8 cellular contexts compared by ENCODE assay signal in the genomic region with DNA sequence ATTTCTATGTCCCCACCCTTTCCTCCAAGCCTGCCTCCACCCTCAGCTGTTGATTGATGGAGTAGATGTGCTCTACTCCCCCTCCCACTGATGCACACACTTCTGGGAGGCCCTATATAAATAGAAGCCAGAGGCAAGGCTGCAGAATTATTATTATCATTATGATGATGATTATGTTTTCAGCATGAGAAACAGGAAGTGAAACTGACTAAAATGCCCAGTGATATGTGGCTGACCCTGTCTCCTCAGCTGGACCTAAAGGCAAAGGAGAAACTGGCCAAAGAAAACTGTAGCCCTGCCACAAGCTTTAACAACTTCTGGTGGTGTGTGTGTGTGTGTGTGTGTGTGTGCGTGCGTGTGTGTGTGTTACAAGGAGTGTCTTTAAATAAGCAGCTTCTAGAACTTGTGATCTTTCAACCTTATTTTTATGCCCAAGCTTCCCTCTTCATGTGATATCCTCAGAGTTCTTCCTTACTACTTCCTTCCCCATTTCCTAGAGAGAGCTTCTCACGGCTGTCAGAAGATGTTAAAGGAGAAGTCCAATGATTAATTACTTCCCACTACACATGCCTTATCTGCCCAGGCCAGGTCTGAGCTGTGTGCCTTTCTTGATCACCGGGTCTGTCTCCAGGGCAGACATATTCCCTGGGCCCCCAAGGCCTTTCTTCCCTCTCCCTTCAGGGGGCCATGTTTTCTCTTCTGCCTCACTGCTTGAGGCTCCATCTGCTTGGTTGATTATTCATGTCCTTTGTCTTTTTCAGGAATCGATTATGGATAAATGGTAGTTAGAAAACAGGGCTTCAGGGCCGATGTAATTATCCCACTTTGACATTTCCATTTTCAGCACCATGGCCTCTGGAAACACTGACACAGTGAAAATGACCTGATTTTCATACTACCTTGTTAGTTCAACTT. TPM values are rescaled to one million over a fixed set of nuclear protein-coding genes. Genes with fewer than 3 reads are reported as not detected.
DNase-seq lines count a peak whose midpoint lies in the region; ATAC-seq and TF ChIP-seq lines count a peak whose summit lies in the region.

No MANE protein-coding gene starts in this region.

- no peaks in the 10 kb centered on the region for H3K36me3 Mint-ChIP-seq in activated T-helper 2 cell treated with anti-CD3 and anti-CD28 coated beads, Interferon-gamma antibody, Interleukin-2, Interleukin-4, amounts not matched to agents 10 μg/mL and 5 μg/mL and 100 μg/mL, durations not matched to agents 14 hours and 24 hours and 36 hours (ENCODE audit: low read depth)

- no peaks in the 10 kb centered on the region for H4K20me1 ChIP-seq in osteoblast (ENCODE audit: insufficient read depth, low read length)

- H3K4me3 Mint-ChIP-seq in activated T-helper 2 cell treated with anti-CD3 and anti-CD28 coated beads, Interferon-gamma antibody, Interleukin-2, Interleukin-4, amounts not matched to agents 10 μg/mL and 5 μg/mL and 100 μg/mL, durations not matched to agents 14 hours and 24 hours and 36 hours (ENCODE audit: low read depth): no peak overlapping the region

- TF ChIP-seq CTCF in GM12865 (IDR thresholded peaks at IDR 0.05; ENCODE audit: insufficient read depth, low read depth, low read length, missing control alignments) (no peak), osteoblast (IDR thresholded peaks at IDR 0.05; ENCODE audit: extremely low read depth, low read depth, low read length) (no peak)

- peak overlapping the region; percentile 30 for H3K4me2 ChIP-seq in osteoblast (ENCODE audit: insufficient read depth, low read length)

- ATAC-seq in HG02973 (IDR thresholded peaks at IDR 0.05; ENCODE audit: unreplicated experiment): no peak

- H3K4me1 ChIP-seq in osteoblast (ENCODE audit: insufficient read depth, low read length): peaks cover 33% of the 10 kb centered on the region

- no peaks in the 10 kb centered on the region for H3K36me3 ChIP-seq in osteoblast (ENCODE audit: insufficient read depth, low read length)

- peak; percentile 66 for DNase-seq in GM12865 (ENCODE audit: low read depth)
- peak; percentile 96 for DNase-seq in NCI-H69 (lab: John Stamatoyannopoulos, UW)
- peak; percentile 49 for DNase-seq in fibroblast of peridontal ligament (ENCODE audit: extremely low read depth)
- DNase-seq in osteoblast (ENCODE audit: insufficient read length, low spot score, missing footprints): peak; percentile 94
- DNase-seq in H4 (ENCODE audit: low spot score): no peak
- no peak for DNase-seq in activated T-helper 2 cell treated with anti-CD3 and anti-CD28 coated beads, Interferon-gamma antibody, Interleukin-2, Interleukin-4, amounts not matched to agents 10 μg/mL and 5 μg/mL and 100 μg/mL, durations not matched to agents 14 hours and 24 hours and 36 hours (ENCODE audit: low spot score)
- no peak for DNase-seq in COLO829 (ENCODE audit: low spot score)

- H3K4me3 ChIP-seq in GM12865 (ENCODE audit: low read depth, low read length) (no peak overlapping the region), osteoblast (ENCODE audit: insufficient read depth, low read length) (no peak overlapping the region)

- intact Hi-C loops in activated T-helper 2 cell treated with anti-CD3 and anti-CD28 coated beads, Interferon-gamma antibody, Interleukin-2, Interleukin-4, amounts not matched to agents 10 μg/mL and 5 μg/mL and 100 μg/mL, durations not matched to agents 14 hours and 24 hours and 36 hours (cut with micrococcal nuclease): no loop called here

- H3K27me3 Mint-ChIP-seq in activated T-helper 2 cell treated with anti-CD3 and anti-CD28 coated beads, Interferon-gamma antibody, Interleukin-2, Interleukin-4, amounts not matched to agents 10 μg/mL and 5 μg/mL and 100 μg/mL, durations not matched to agents 14 hours and 24 hours and 36 hours (ENCODE audit: low read depth): peaks cover 4% of the 10 kb centered on the region

- no peaks in the 10 kb centered on the region for H3K9me3 Mint-ChIP-seq in activated T-helper 2 cell treated with anti-CD3 and anti-CD28 coated beads, Interferon-gamma antibody, Interleukin-2, Interleukin-4, amounts not matched to agents 10 μg/mL and 5 μg/mL and 100 μg/mL, durations not matched to agents 14 hours and 24 hours and 36 hours

- H3K27ac ChIP-seq in osteoblast (ENCODE audit: low read depth, low read length): peak overlapping the region; percentile 57

- H3K27ac Mint-ChIP-seq in activated T-helper 2 cell treated with anti-CD3 and anti-CD28 coated beads, Interferon-gamma antibody, Interleukin-2, Interleukin-4, amounts not matched to agents 10 μg/mL and 5 μg/mL and 100 μg/mL, durations not matched to agents 14 hours and 24 hours and 36 hours: no peak overlapping the region

- peak overlapping the region; percentile 20 for H2AFZ ChIP-seq in osteoblast (ENCODE audit: low read length)

- H3K4me1 Mint-ChIP-seq in activated T-helper 2 cell treated with anti-CD3 and anti-CD28 coated beads, Interferon-gamma antibody, Interleukin-2, Interleukin-4, amounts not matched to agents 10 μg/mL and 5 μg/mL and 100 μg/mL, durations not matched to agents 14 hours and 24 hours and 36 hours (ENCODE audit: low read depth): peaks cover 5% of the 10 kb centered on the region

- H3K9me3 ChIP-seq in osteoblast (ENCODE audit: low read depth, low read length): no peaks in the 10 kb centered on the region

- H3K27me3 ChIP-seq in osteoblast (ENCODE audit: insufficient read depth, low read length): peaks cover 3% of the 10 kb centered on the region

- no peaks in the 10 kb centered on the region for H3K79me2 ChIP-seq in osteoblast (ENCODE audit: insufficient read depth, low read length)

RNA-seq across cellular contexts. Expression of gene MAPKAPK2, which starts 11.6 kb away (rescaled TPM):
- 38.0 and 40.1 TPM in 2 replicates for total RNA-seq in osteoblast
- 11.8 and 12.7 TPM in 2 replicates for total RNA-seq in H4 (2014; rRNA removed; shearing (Covaris generic))
- total RNA-seq in activated T-helper 2 cell treated with anti-CD3 and anti-CD28 coated beads, Interferon-gamma antibody, Interleukin-2, Interleukin-4, amounts not matched to agents 10 μg/mL and 5 μg/mL and 100 μg/mL, durations not matched to agents 14 hours and 24 hours and 36 hours: 92.3 and 98.8 TPM in 2 replicates

RNA-seq across cellular contexts. Expression of gene DYRK3, which starts 37.8 kb away (rescaled TPM):
- total RNA-seq in osteoblast: 52.1 and 54.8 TPM in 2 replicates
- total RNA-seq in H4 (2014; rRNA removed; shearing (Covaris generic)): 13.4 and 19.6 TPM in 2 replicates
- total RNA-seq in activated T-helper 2 cell treated with anti-CD3 and anti-CD28 coated beads, Interferon-gamma antibody, Interleukin-2, Interleukin-4, amounts not matched to agents 10 μg/mL and 5 μg/mL and 100 μg/mL, durations not matched to agents 14 hours and 24 hours and 36 hours: 12.1 and 13.0 TPM in 2 replicates

Comparison
In these comparisons a context has a peak if more than half of its experiments do, and no peak if none do; other contexts are left out.
1. DNase-seq: peak in GM12865 (single experiment), NCI-H69 (single experiment), fibroblast of peridontal ligament (single experiment) and osteoblast (single experiment); none in H4 (single experiment), activated T-helper 2 cell treated with anti-CD3 and anti-CD28 coated beads, Interferon-gamma antibody, Interleukin-2, Interleukin-4, amounts not matched to agents 10 μg/mL and 5 μg/mL and 100 μg/mL, durations not matched to agents 14 hours and 24 hours and 36 hours (single experiment) and COLO829 (single experiment).